8 cellular contexts compared by ENCODE assay signal in the genomic region with DNA sequence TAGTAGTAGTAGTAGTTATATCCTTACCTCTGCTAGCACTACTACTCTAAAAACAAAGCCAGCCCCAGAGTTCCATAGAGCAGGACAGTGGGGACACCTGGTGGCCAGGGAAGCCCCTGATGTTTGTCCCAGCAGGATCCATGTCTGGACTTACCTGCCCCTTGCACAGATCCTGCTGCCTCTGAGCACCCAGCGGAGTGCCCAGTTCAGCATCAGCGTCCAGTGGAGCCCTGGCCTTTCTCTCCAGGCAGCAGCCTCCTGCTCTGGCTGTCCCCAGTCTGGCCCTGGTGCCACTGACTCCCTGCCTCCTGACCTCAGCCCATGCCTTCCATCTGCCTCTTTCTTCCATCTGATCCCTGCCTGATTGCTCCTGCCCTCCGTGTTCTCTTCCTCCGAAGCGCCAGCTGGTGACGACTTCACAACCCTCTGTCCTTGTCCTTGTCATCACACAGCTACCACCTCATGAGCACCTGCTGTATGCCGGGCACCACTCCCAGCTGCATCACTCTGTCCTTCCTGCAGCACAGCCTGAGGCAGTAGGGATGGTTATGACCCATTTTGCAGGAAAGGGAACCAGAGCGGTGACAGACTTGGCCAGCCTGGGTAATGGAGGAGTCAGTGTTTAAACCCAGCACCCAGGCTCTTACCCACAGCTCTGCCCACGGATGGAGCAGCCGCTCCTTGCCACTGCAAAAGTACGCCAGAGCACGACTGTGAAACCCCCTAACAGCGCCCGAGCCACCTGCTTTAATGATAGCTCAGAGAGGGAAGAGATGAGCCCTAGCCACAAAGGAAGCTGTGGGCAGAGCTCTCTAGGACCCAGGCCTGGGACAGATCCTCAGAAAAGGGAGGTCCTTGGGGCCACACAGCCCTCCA. TPM values are rescaled to one million over a fixed set of nuclear protein-coding genes. Genes with fewer than 3 reads are reported as not detected.
DNase-seq lines count a peak whose midpoint lies in the region; ATAC-seq and TF ChIP-seq lines count a peak whose summit lies in the region.

No MANE protein-coding gene starts in this region.

- no peak overlapping the region for H3K27ac ChIP-seq in C4-2B

- intact Hi-C loops in head of caudate nucleus (cut with DNase I) = no loop called here

- DNase-seq in HuH-7 (ENCODE audit: low spot score) (peak; percentile 88), RPMI7951 (ENCODE audit: low read depth) (peak; percentile 52), head of caudate nucleus (peak in 39 of 42 donors; percentile 25 to 79 (median 60)), renal cortical epithelial cell (ENCODE audit: low read depth) (peak; percentile 18), GOT3 (lab: John Stamatoyannopoulos, UW) (no peak)
- peak; percentile 56 for DNase-seq in activated effector memory CD4-positive, alpha-beta T cell treated with Interleukin-2 at 50 U/mL for 16 hours

- no peak for ATAC-seq in HG03439 (IDR thresholded peaks at IDR 0.05; ENCODE audit: unreplicated experiment)

- TF ChIP-seq CTCF in C4-2B (conservative IDR thresholded peaks at IDR 0.05) = peak; percentile 56

RNA-seq across cellular contexts. Expression of gene SARDH, which starts 11.5 kb away (rescaled TPM):
- total RNA-seq in RPMI7951 (2014; rRNA removed; shearing (Covaris generic)) = 1.8 and 1.9 TPM in 2 replicates
- total RNA-seq in renal cortical epithelial cell = 2.1 and 5.4 TPM in 2 replicates
